34 cellular contexts compared by ENCODE assay signal in the genomic region with DNA sequence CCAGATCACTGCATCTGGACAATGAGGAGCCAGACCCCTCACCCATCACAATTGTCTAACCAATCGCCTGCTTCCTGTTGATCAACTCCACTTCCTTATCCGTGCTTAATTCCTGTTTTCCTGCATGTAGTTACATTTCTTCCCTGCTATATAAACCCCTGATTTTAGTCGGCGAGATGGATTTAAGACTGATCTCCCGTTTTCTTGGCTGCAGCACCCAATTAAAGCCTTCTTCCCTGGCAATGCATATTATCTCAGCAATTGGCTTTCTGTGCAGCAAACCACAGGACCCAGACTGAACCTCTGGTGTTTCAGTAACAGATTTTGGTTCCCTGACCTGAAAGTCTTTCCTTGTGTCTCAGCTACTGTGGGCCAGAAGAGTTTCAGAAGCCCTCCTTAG.
"Had no signal": no experiment of that assay in that cellular context is flagged by ENCODE, and none has a peak within 500 bp of the region (broad histone marks: within the 10 kb centered on the region; RNA-seq: fewer than 3 reads in every experiment).

No MANE protein-coding gene starts in this region.

- FAIRE-seq: astrocyte, TTC549 had no signal

- H3K4me1 ChIP-seq: adrenal gland, breast epithelium had no signal

- H3K36me3 ChIP-seq: adrenal gland, brain microvascular endothelial cell, breast epithelium had no signal

- H3K27ac ChIP-seq: adrenal gland, body of pancreas, brain microvascular endothelial cell, breast epithelium, VCaP had no signal

- H3K9me3 ChIP-seq: adrenal gland, body of pancreas, breast epithelium had no signal

- H3K4me3 ChIP-seq: adrenal gland, body of pancreas, breast epithelium had no signal

- DNase-seq: activated B cell treated with CpG ODN at 0.5 μM for 24 hours; activated CD4-positive, alpha-beta memory T cell treated with anti-CD3 and anti-CD28 coated beads for 36 hours; activated CD4-positive, alpha-beta T cell treated with anti-CD3 and anti-CD28 coated beads for 4 hours; activated CD4-positive, alpha-beta T cell treated with anti-CD3 and anti-CD28 coated beads, Interleukin-2, amount 10 ng/mL, durations not matched to agents 24 days and 14 days; activated CD4-positive, alpha-beta T cell treated with anti-CD3 and anti-CD28 coated beads, Interleukin-2, amount 50 U/mL, for 1 hour; activated CD4-positive, alpha-beta T cell treated with anti-CD3 and anti-CD28 coated beads, Interleukin-2, amount 50 U/mL, for 4 hours; activated CD4-positive, CD25-positive, alpha-beta regulatory T cell treated with anti-CD3 and anti-CD28 coated beads, Interleukin-2, amount 50 U/mL, for 72 hours; activated CD8-positive, alpha-beta memory T cell treated with anti-CD3 and anti-CD28 coated beads, Interleukin-2, amount 50 U/mL, for 4 hours; activated CD8-positive, alpha-beta T cell treated with anti-CD3 and anti-CD28 coated beads for 36 hours; activated effector memory CD4-positive, alpha-beta T cell treated with anti-CD3 and anti-CD28 coated beads, Interleukin-2, amount 50 U/mL, for 16 hours; activated gamma-delta T cell treated with Interleukin-2 at 50 U/mL for 16 hours; activated naive CD4-positive, alpha-beta T cell; activated naive CD4-positive, alpha-beta T cell treated with anti-CD3 and anti-CD28 coated beads for 36 hours; activated naive CD4-positive, alpha-beta T cell treated with anti-CD3 and anti-CD28 coated beads, Interleukin-2, amount 50 U/mL, for 16 hours; activated naive CD8-positive, alpha-beta T cell treated with anti-CD3 and anti-CD28 coated beads for 36 hours; activated T-cell treated with anti-CD3 and anti-CD28 coated beads for 4 hours; activated T-cell treated with anti-CD3 and anti-CD28 coated beads, Interleukin-2, amount 50 U/mL, for 1 hour; activated T-cell treated with anti-CD3 and anti-CD28 coated beads, Interleukin-2, amount 50 U/mL, for 4 hours; activated T-cell treated with anti-CD3 and anti-CD28 coated beads, Interleukin-2, amount 50 U/mL, for 72 hours; adrenal gland; amniotic stem cell; aorta; body of pancreas; brain microvascular endothelial cell; cerebellar nuclear complex; T-helper 1 cell; T-helper 2 cell; T-helper 9 cell had no signal

- ATAC-seq: activated CD8-positive, alpha-beta T cell treated with anti-CD3 and anti-CD28 coated beads for 36 hours; activated naive CD4-positive, alpha-beta T cell treated with anti-CD3 and anti-CD28 coated beads, Interleukin-2, amount 50 U/mL, for 72 hours; activated T-cell treated with anti-CD3 and anti-CD28 coated beads, Interleukin-2, amount 50 U/mL, for 4 hours; activated T-cell treated with anti-CD3 and anti-CD28 coated beads, Interleukin-2, amount 50 U/mL, for 72 hours; activated T-helper 17 cell treated with anti-CD3 and anti-CD28 coated beads, Interleukin-2, amount 50 U/mL, for 72 hours; body of pancreas had no signal

- H3K27me3 ChIP-seq: adrenal gland, body of pancreas, brain microvascular endothelial cell, breast epithelium had no signal
